9 cellular contexts compared by ENCODE assay signal in the genomic region with DNA sequence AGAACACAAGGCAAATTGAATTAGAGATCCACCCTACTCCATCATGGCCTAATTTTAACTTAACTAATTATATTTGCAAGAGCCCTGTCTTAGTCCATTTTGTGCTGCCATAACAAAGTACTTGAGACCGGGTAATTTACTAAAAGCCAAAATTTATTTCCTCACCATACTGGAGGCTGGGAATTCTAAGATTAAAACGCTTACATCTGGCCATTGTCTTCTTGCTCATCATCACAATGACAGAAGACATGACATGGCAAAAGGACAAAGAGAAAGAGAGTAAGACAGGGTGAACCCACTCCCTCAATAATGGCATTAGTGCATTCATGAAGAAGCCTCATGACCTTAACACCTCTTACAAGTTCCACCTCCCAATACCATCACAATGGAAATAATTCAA.
"Had no signal": no experiment of that assay in that cellular context is flagged by ENCODE, and none has a peak within 500 bp of the region (broad histone marks: within the 10 kb centered on the region; RNA-seq: fewer than 3 reads in every experiment).

No MANE protein-coding gene starts in this region.

- H3K9me3 ChIP-seq: HAP-1 had no signal

- FAIRE-seq: H1, H54 had no signal

- H3K9ac ChIP-seq: GM23248 had no signal

- ATAC-seq: HCT116 had no signal

- H3K4me3 ChIP-seq: GM23248, HAP-1 had no signal

- H3K27ac ChIP-seq: GM23248 had no signal

- DNase-seq: GM23248, GOT3, H9, HCEC 1CT, HFFc6 had no signal

- H3K4me3 Mint-ChIP-seq: H9, HFFc6 had no signal

- H3K36me3 ChIP-seq: HAP-1 had no signal

- H3K4me1 ChIP-seq: HAP-1 had no signal

- H3K27ac Mint-ChIP-seq: H9, HFFc6 had no signal

- H2AFZ ChIP-seq: GM23248 had no signal
